ENCODE assay signal across 14 cellular contexts in the genomic region with DNA sequence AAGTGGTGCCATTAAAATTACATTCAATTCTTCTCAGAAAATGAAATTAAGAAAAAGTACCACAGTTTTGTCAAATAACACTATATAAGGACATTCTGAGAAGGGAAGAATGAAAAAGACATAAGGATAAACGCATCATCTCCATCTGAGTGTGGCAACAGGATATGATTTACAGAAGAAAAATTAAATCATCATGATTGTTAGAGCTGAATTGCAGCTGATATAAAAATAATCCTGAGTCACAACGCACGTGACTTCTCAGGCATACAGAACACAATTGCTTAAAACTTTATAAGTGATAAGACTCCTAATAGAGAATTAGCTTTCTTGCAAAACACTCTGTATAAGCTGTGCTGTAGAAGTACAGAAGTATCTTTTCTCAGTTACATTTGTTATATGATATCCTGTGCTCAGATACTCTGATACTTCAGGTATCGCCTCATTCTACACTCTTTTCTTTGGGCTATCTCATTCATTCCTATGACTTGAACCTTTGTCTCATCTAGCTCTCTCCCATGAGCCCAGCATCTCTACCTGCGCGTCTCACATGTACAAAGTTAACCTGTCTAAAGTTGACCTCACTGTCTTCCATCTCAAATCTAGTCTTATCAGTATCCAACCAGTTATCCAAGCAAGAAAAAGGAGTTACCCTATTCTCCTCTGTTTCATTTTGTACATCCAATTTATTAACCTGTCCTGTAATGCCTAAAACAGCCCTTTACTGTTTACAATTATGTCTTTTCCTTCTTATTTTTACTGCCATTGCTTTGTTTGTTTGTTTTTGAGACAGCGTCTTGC.
DNase-seq lines count a peak whose midpoint lies in the region; ATAC-seq and TF ChIP-seq lines count a peak whose summit lies in the region.
"Had no signal": no experiment of that assay in that cellular context is flagged by ENCODE, and none has a peak within 500 bp of the region (broad histone marks: within the 10 kb centered on the region; RNA-seq: fewer than 3 reads in every experiment).

No MANE protein-coding gene starts in this region.

- peak overlapping the region; percentile 100 for H2BK120ac ChIP-seq in IMR-90 (ENCODE audit: low read depth, low read length)

- H3K27ac Mint-ChIP-seq in activated CD4-positive, alpha-beta memory T cell treated with anti-CD3 and anti-CD28 coated beads, Interleukin-2, amount 10 ng/mL, durations not matched to agents 7 days and 5 days: no peak overlapping the region
- H3K27ac Mint-ChIP-seq: activated naive CD8-positive, alpha-beta T cell treated with anti-CD3 and anti-CD28 coated beads, Interleukin-2, amount 10 ng/mL, durations not matched to agents 7 days and 5 days; natural killer cell treated with Interleukin-12 subunit alpha and Interleukin-12 subunit beta and Interleukin-15 and Interleukin-18, amount 100 ng/mL, for 72 hours had no signal

- no peak for TF ChIP-seq CTCF in IMR-90 (conservative IDR thresholded peaks at IDR 0.05; ENCODE audit: low read depth, low read length)
- no peak for TF ChIP-seq CTCF in cardiac fibroblast (IDR thresholded peaks at IDR 0.05; ENCODE audit: low read depth, low read length)
- no peak for TF ChIP-seq CTCF in esophagus squamous epithelium (IDR thresholded peaks at IDR 0.05)

- peak; percentile 15 for ATAC-seq in IMR-90 (ENCODE audit: low read depth)
- ATAC-seq: heart left ventricle; natural killer cell treated with Interleukin-12 subunit alpha and Interleukin-12 subunit beta and Interleukin-15 and Interleukin-18, amount 100 ng/mL, for 72 hours; sciatic nerve had no signal

- peak overlapping the region; percentile 70 for H3K23ac ChIP-seq in IMR-90 (ENCODE audit: low read depth, low read length)

- peak overlapping the region; percentile 99 for H4K91ac ChIP-seq in IMR-90 (ENCODE audit: insufficient read depth, low read depth, low read length)

- in situ Hi-C loops in IMR-90 (cut with MboI; ENCODE audit: low sequenced_read_pairs): no loop called here

- H2BK15ac ChIP-seq in IMR-90 (ENCODE audit: low read depth, low read length): peak overlapping the region; percentile 90

- peak overlapping the region; percentile 100 for H4K5ac ChIP-seq in IMR-90 (ENCODE audit: low read depth, low read length)

- TF ChIP-seq RAD21 in IMR-90 (IDR thresholded peaks at IDR 0.05; ENCODE audit: low read length): no peak

- H3K27me3 ChIP-seq in IMR-90 (ENCODE audit: control insufficient read depth, insufficient read depth, low read length) (no peaks in the 10 kb centered on the region), esophagus squamous epithelium (no peaks in the 10 kb centered on the region)
- H3K27me3 ChIP-seq: heart left ventricle had no signal

- no peaks in the 10 kb centered on the region for H3K9me3 Mint-ChIP-seq in activated CD4-positive, alpha-beta memory T cell treated with anti-CD3 and anti-CD28 coated beads, Interleukin-2, amount 10 ng/mL, durations not matched to agents 7 days and 5 days
- H3K9me3 Mint-ChIP-seq: activated naive CD8-positive, alpha-beta T cell treated with anti-CD3 and anti-CD28 coated beads, Interleukin-2, amount 10 ng/mL, durations not matched to agents 7 days and 5 days; natural killer cell treated with Interleukin-12 subunit alpha and Interleukin-12 subunit beta and Interleukin-15 and Interleukin-18, amount 100 ng/mL, for 72 hours had no signal

- no peak overlapping the region for H3K4me2 ChIP-seq in IMR-90 (ENCODE audit: low read depth, low read length)

- WGBS in IMR-90 (ENCODE audit: extremely low coverage in 2 of 2, insufficient read length in 1 of 2), 2 experiments: 89% methylated on average over 3 of the region's 7 CpGs; no CpG with 5 or more reads in 1 of the 2 experiments
- 78 to 80% methylated on average over 7 of the region's 7 CpGs for WGBS in esophagus squamous epithelium, 2 donors

- H3K36me3 ChIP-seq in IMR-90 (ENCODE audit: control insufficient read depth, insufficient read depth, low read length) (peaks cover 3% of the 10 kb centered on the region; the same call in 1 of the 2 replicates), esophagus squamous epithelium (no peaks in the 10 kb centered on the region)

- H3K9ac ChIP-seq in IMR-90 (ENCODE audit: low read depth, low read length): peak overlapping the region; percentile 86

- H3K4me1 Mint-ChIP-seq in activated CD4-positive, alpha-beta memory T cell treated with anti-CD3 and anti-CD28 coated beads, Interleukin-2, amount 10 ng/mL, durations not matched to agents 7 days and 5 days: no peaks in the 10 kb centered on the region
- H3K4me1 Mint-ChIP-seq: activated naive CD8-positive, alpha-beta T cell treated with anti-CD3 and anti-CD28 coated beads, Interleukin-2, amount 10 ng/mL, durations not matched to agents 7 days and 5 days had no signal

- dilution Hi-C loops in IMR-90 (cut with HindIII; ENCODE audit: low sequenced_read_pairs, unreplicated experiment): no loop called here

- H3K18ac ChIP-seq in IMR-90 (ENCODE audit: low read depth, low read length): peak overlapping the region; percentile 100

- peak; percentile 48 for TF ChIP-seq POLR2A in IMR-90 (IDR thresholded peaks at IDR 0.05; ENCODE audit: low read depth, low read length)
- TF ChIP-seq POLR2A in esophagus squamous epithelium (IDR thresholded peaks at IDR 0.05): no peak

- H4K8ac ChIP-seq in IMR-90 (ENCODE audit: low read depth in 2 of 2, low read length in 2 of 2): peak overlapping the region; percentile 97

- H2BK5ac ChIP-seq in IMR-90 (ENCODE audit: low read depth, low read length, poor library complexity, severe bottlenecking): peak overlapping the region; percentile 100

- CTCF ChIA-PET in IMR-90 (lab: Yijun Ruan, JAX): interaction anchor here (1.3 to 1.8 kb wide), 2 partner anchors 8 to 189 kb away, joined by 3 to 6 read pairs; no protein-coding TSS in a partner anchor
- CTCF ChIA-PET in activated CD4-positive, alpha-beta memory T cell treated with anti-CD3 and anti-CD28 coated beads, Interleukin-2, amount 10 ng/mL, durations not matched to agents 7 days and 5 days (lab: Charles Lee): interaction anchor here (0.8 kb wide), 1 partner anchor 22 kb away, joined by 3 read pairs; no protein-coding TSS in a partner anchor

- H2AK5ac ChIP-seq in IMR-90 (ENCODE audit: low read depth, low read length): peak overlapping the region; percentile 100

- no peak overlapping the region for H3K4me3 Mint-ChIP-seq in activated CD4-positive, alpha-beta memory T cell treated with anti-CD3 and anti-CD28 coated beads, Interleukin-2, amount 10 ng/mL, durations not matched to agents 7 days and 5 days
- H3K4me3 Mint-ChIP-seq: activated naive CD8-positive, alpha-beta T cell treated with anti-CD3 and anti-CD28 coated beads, Interleukin-2, amount 10 ng/mL, durations not matched to agents 7 days and 5 days; natural killer cell treated with Interleukin-12 subunit alpha and Interleukin-12 subunit beta and Interleukin-15 and Interleukin-18, amount 100 ng/mL, for 72 hours had no signal

- no peaks in the 10 kb centered on the region for H4K20me1 ChIP-seq in IMR-90 (ENCODE audit: insufficient read depth, low read length)

- H3K27ac ChIP-seq in IMR-90 (ENCODE audit: insufficient read depth, low read length): peak overlapping the region; percentile 99
- H3K27ac ChIP-seq in esophagus squamous epithelium: peak overlapping the region in 1 of 4 donors; percentile 30

- no peaks in the 10 kb centered on the region for H3K27me3 Mint-ChIP-seq in activated CD4-positive, alpha-beta memory T cell treated with anti-CD3 and anti-CD28 coated beads, Interleukin-2, amount 10 ng/mL, durations not matched to agents 7 days and 5 days

- H3K4me3 ChIP-seq in IMR-90 (ENCODE audit: insufficient read depth, low read depth, low read length) (no peak overlapping the region), cardiac fibroblast (replicated peaks in 1 of 2; ENCODE audit: low read depth in 2 of 2, low read length in 2 of 2) (no peak overlapping the region), esophagus squamous epithelium (no peak overlapping the region)
- H3K4me3 ChIP-seq: heart left ventricle had no signal

- intact Hi-C loops in IMR-90 (cut with micrococcal nuclease) (no loop called here), esophagus squamous epithelium (cut with DNase I) (no loop called here)

- peak overlapping the region; percentile 95 for H3K4ac ChIP-seq in IMR-90 (ENCODE audit: low read depth, low read length)

- H2AK9ac ChIP-seq in IMR-90 (replicated peaks; ENCODE audit: low read depth, low read length, poor library complexity): no peak overlapping the region

- H2BK20ac ChIP-seq in IMR-90 (ENCODE audit: low read depth, low read length): peak overlapping the region; percentile 100

- peaks cover 5% of the 10 kb centered on the region; the same call in 1 of the 2 replicates for H3K9me1 ChIP-seq in IMR-90 (ENCODE audit: insufficient read depth, low read length)

- no peak overlapping the region for H2AFZ ChIP-seq in IMR-90 (replicated peaks; ENCODE audit: low read length, poor library complexity)

- BruUV-seq in IMR-90 (replicated peaks; lab: Mats Ljungman, UMichigan): TSS peak; percentile 99

- H3K4me1 ChIP-seq in IMR-90 (ENCODE audit: control insufficient read depth, insufficient read depth, low read length) (peaks cover 20% of the 10 kb centered on the region), esophagus squamous epithelium (peaks cover 0 to 9% (median 9%) of the 10 kb centered on the region in 3 donors)

- POLR2A ChIA-PET in IMR-90 (lab: Charles Lee; ENCODE audit: unreplicated experiment): no interaction called here
- POLR2A ChIA-PET in activated CD4-positive, alpha-beta memory T cell treated with anti-CD3 and anti-CD28 coated beads, Interleukin-2, amount 10 ng/mL, durations not matched to agents 7 days and 5 days (lab: Charles Lee): no interaction called here

- peak overlapping the region; percentile 95 for H3K14ac ChIP-seq in IMR-90 (replicated peaks; ENCODE audit: low read depth, low read length)

- H3K56ac ChIP-seq in IMR-90 (ENCODE audit: extremely low read depth, insufficient read depth, low read length): peak overlapping the region; percentile 91

- H3K9me3 ChIP-seq in IMR-90 (ENCODE audit: control insufficient read depth, insufficient read depth, low read length): peaks cover 1% of the 10 kb centered on the region; the same call in 1 of the 2 replicates
- H3K9me3 ChIP-seq in esophagus squamous epithelium: no peaks in the 10 kb centered on the region
- H3K9me3 ChIP-seq: heart left ventricle had no signal

- DNase-seq in A172 (ENCODE audit: low spot score) (peak; percentile 62), IMR-90 (peak; percentile 96), cardiac fibroblast (ENCODE audit: low read depth in 2 of 2) (peak; percentile 93 to 98), kidney tubule cell (ENCODE audit: low spot score) (peak; percentile 41), occipital lobe (lab: John Stamatoyannopoulos, UW) (no peak), esophagus squamous epithelium (lab: John Stamatoyannopoulos, UW) (no peak), GOT3 (lab: John Stamatoyannopoulos, UW) (no peak)
- no peak for DNase-seq in activated CD4-positive, alpha-beta memory T cell treated with anti-CD3 and anti-CD28 coated beads, Interleukin-2, amount 10 ng/mL, durations not matched to agents 7 days and 5 days
- DNase-seq: 8988T; activated naive CD8-positive, alpha-beta T cell treated with anti-CD3 and anti-CD28 coated beads, Interleukin-2, amount 10 ng/mL, durations not matched to agents 7 days and 5 days; activated T-cell treated with anti-CD3 and anti-CD28 coated beads for 4 hours; heart left ventricle had no signal

- H3K79me1 ChIP-seq in IMR-90 (ENCODE audit: low read depth in 1 of 2, low read length in 2 of 2): peaks cover 17 to 39% of the 10 kb centered on the region in 2 experiments; a peak in 3 of 4 replicates

- no peaks in the 10 kb centered on the region for H3K36me3 Mint-ChIP-seq in activated CD4-positive, alpha-beta memory T cell treated with anti-CD3 and anti-CD28 coated beads, Interleukin-2, amount 10 ng/mL, durations not matched to agents 7 days and 5 days (ENCODE audit: low read depth)
- H3K36me3 Mint-ChIP-seq: activated naive CD8-positive, alpha-beta T cell treated with anti-CD3 and anti-CD28 coated beads, Interleukin-2, amount 10 ng/mL, durations not matched to agents 7 days and 5 days; natural killer cell treated with Interleukin-12 subunit alpha and Interleukin-12 subunit beta and Interleukin-15 and Interleukin-18, amount 100 ng/mL, for 72 hours had no signal

Comparison
In these comparisons a context has a peak if more than half of its experiments do, and no peak if none do; other contexts are left out.
1. DNase-seq: peak in A172 (single experiment), IMR-90 (single experiment), cardiac fibroblast (2 of 2) and kidney tubule cell (single experiment); none in occipital lobe (single experiment), activated CD4-positive, alpha-beta memory T cell treated with anti-CD3 and anti-CD28 coated beads, Interleukin-2, amount 10 ng/mL, durations not matched to agents 7 days and 5 days (single experiment), esophagus squamous epithelium (single experiment) and GOT3 (single experiment).